15 cellular contexts compared by ENCODE assay signal in genomic region chr7:132418840-132419239, GRCh38.
A peak's percentile ranks its signal among the peaks of the same experiment; 100 is the strongest.
DNase-seq lines count a peak whose midpoint lies in the region; TF ChIP-seq lines count a peak whose summit lies in the region.
"Had no signal": no experiment of that assay in that cellular context is flagged by ENCODE, and none has a peak within 500 bp of the region (broad histone marks: within the 10 kb centered on the region; RNA-seq: fewer than 3 reads in every experiment).

No MANE protein-coding gene starts in this region.

- H3K4me3 Mint-ChIP-seq in immature natural killer cell (peak overlapping the region in 1 of 5 donors; percentile 4), osteocyte (ENCODE audit: unreplicated experiment) (no peak overlapping the region)
- H3K4me3 Mint-ChIP-seq: CD4-positive, CD25-positive, alpha-beta regulatory T cell; CD8-positive, alpha-beta memory T cell; H9; IgD-negative memory B cell had no signal

- DNase-seq in HEK293T (ENCODE audit: extremely low spot score) (no peak), ascending aorta (ENCODE audit: low spot score in 2 of 2) (no peak), immature natural killer cell (no peak), osteocyte (ENCODE audit: extremely low spot score, unreplicated experiment) (no peak), NCI-H526 treated with DMSO at 0.1 percent for 48 hours (lab: John Stamatoyannopoulos, UW) (no peak), thyroid gland (no peak), hippocampal formation (lab: John Stamatoyannopoulos, UW) (no peak)
- DNase-seq: ACHN; C1 segment of cervical spinal cord; CD4-positive, CD25-positive, alpha-beta regulatory T cell; CD8-positive, alpha-beta memory T cell; COR-L47; H9 had no signal

- POLR2A ChIA-PET in HEK293T (lab: Yijun Ruan, JAX): no interaction called here

- intact Hi-C loops in ascending aorta (cut with DNase I) (no loop called here), thyroid gland (cut with DNase I) (no loop called here)

- H3K4me1 ChIP-seq in ascending aorta (peaks cover 0 to 17% of the 10 kb centered on the region in 2 donors), thyroid gland (no peaks in the 10 kb centered on the region)

- H3K27ac Mint-ChIP-seq in immature natural killer cell: peak overlapping the region in 4 of 6 donors; percentile 25 to 82 (median 65)
- H3K27ac Mint-ChIP-seq in osteocyte (ENCODE audit: unreplicated experiment): peak overlapping the region; percentile 91
- H3K27ac Mint-ChIP-seq: H9, IgD-negative memory B cell had no signal

- H3K36me3 Mint-ChIP-seq in immature natural killer cell (peaks cover 8 to 12% (median 11%) of the 10 kb centered on the region in 3 donors), osteocyte (ENCODE audit: unreplicated experiment) (no peaks in the 10 kb centered on the region)
- H3K36me3 Mint-ChIP-seq: CD4-positive, CD25-positive, alpha-beta regulatory T cell had no signal

- H3K27me3 Mint-ChIP-seq in immature natural killer cell (ENCODE audit: low read depth in 3 of 3) (peaks cover 0 to 9% (median 2%) of the 10 kb centered on the region in 3 donors), osteocyte (ENCODE audit: unreplicated experiment) (no peaks in the 10 kb centered on the region)

- peaks cover 33 to 46% of the 10 kb centered on the region in 2 donors for H3K4me1 Mint-ChIP-seq in immature natural killer cell
- H3K4me1 Mint-ChIP-seq in osteocyte (ENCODE audit: unreplicated experiment): peaks cover 83% of the 10 kb centered on the region
- H3K4me1 Mint-ChIP-seq: IgD-negative memory B cell had no signal

- H3K9me3 Mint-ChIP-seq in immature natural killer cell (peaks cover 0 to 8% (median under 1%) of the 10 kb centered on the region in 6 donors), osteocyte (ENCODE audit: unreplicated experiment) (peaks cover 10% of the 10 kb centered on the region)
- H3K9me3 Mint-ChIP-seq: H9 had no signal

- 86% methylated on average over 6 of the region's 6 CpGs for WGBS in thyroid gland, 2 donors

- no peak for TF ChIP-seq POLR2A in thyroid gland (IDR thresholded peaks at IDR 0.05)

- H3K9me3 ChIP-seq in ascending aorta (no peaks in the 10 kb centered on the region), thyroid gland (no peaks in the 10 kb centered on the region)
- H3K9me3 ChIP-seq: BE2C had no signal

- no peaks in the 10 kb centered on the region for H3K27me3 ChIP-seq in ascending aorta
- no peaks in the 10 kb centered on the region for H3K27me3 ChIP-seq in thyroid gland
- H3K27me3 ChIP-seq: BE2C had no signal

- no peaks in the 10 kb centered on the region for H3K36me3 ChIP-seq in ascending aorta
- H3K36me3 ChIP-seq in thyroid gland: no peaks in the 10 kb centered on the region
- H3K36me3 ChIP-seq: BE2C had no signal

- H3K27ac ChIP-seq in ascending aorta: peak overlapping the region; percentile 35 to 75
- no peak overlapping the region for H3K27ac ChIP-seq in thyroid gland

- no peak overlapping the region for H3K4me3 ChIP-seq in ascending aorta
- H3K4me3 ChIP-seq in thyroid gland (replicated peaks in 1 of 3): no peak overlapping the region

- CTCF ChIA-PET in HEK293T (lab: Yijun Ruan, JAX): interaction anchor here (0.6 kb wide), 1 partner anchor 98 kb away, joined by 3 read pairs; no protein-coding TSS in a partner anchor

- TF ChIP-seq CTCF in ascending aorta (IDR thresholded peaks at IDR 0.05) (no peak), osteocyte (IDR thresholded peaks at IDR 0.05) (no peak), thyroid gland (IDR thresholded peaks at IDR 0.05) (no peak)

TF ChIP-seq in HEK293T, 16 proteins besides CTCF, POLR2A, EP300 and RAD21:
- TF ChIP-seq FOXA1 (IDR thresholded peaks at IDR 0.05) (no peak), PKNOX1 (IDR thresholded peaks at IDR 0.05) (peak; percentile 69)
TF ChIP-seq in HEK293T: peak in this region for 1.

Comparison
In these comparisons a context has a peak if more than half of its experiments do, and no peak if none do; other contexts are left out.
1. H3K27ac ChIP-seq: peak in ascending aorta (2 of 2); none in thyroid gland (0 of 3).